In genomic region chr3:14405886-14406238, GRCh38 we compare ENCODE assay signal across 1 cellular context.
TF ChIP-seq lines count a peak whose summit lies in the region.

No MANE protein-coding gene starts in this region.

TF ChIP-seq in K562, 482 proteins besides CTCF, POLR2A, EP300 and RAD21 (continued from another document and continues in another):
- TF ChIP-seq, protein P1, sequence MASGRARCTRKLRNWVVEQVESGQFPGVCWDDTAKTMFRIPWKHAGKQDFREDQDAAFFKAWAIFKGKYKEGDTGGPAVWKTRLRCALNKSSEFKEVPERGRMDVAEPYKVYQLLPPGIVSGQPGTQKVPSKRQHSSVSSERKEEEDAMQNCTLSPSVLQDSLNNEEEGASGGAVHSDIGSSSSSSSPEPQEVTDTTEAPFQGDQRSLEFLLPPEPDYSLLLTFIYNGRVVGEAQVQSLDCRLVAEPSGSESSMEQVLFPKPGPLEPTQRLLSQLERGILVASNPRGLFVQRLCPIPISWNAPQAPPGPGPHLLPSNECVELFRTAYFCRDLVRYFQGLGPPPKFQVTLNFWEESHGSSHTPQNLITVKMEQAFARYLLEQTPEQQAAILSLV (tag; IDR thresholded peaks at IDR 0.05), result no peak
- 0 out of 2 replicates have a peak, but pooled peaks have one; percentile 32 for TF ChIP-seq ZFP91 (CRISPR knock-in tag; IDR thresholded peaks at IDR 0.05)
- TF ChIP-seq, protein P2, sequence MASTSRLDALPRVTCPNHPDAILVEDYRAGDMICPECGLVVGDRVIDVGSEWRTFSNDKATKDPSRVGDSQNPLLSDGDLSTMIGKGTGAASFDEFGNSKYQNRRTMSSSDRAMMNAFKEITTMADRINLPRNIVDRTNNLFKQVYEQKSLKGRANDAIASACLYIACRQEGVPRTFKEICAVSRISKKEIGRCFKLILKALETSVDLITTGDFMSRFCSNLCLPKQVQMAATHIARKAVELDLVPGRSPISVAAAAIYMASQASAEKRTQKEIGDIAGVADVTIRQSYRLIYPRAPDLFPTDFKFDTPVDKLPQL (IDR thresholded peaks at IDR 0.05; ENCODE audit: extremely low read depth, insufficient read length), result no peak
- no peak for TF ChIP-seq PHF21A (IDR thresholded peaks at IDR 0.05; ENCODE audit: borderline replicate concordance, low read depth)
- no peak for TF ChIP-seq CREB1 (IDR thresholded peaks at IDR 0.05)
- TF ChIP-seq CREB1 (CRISPR knock-in tag; IDR thresholded peaks at IDR 0.05), result no peak
- no peak for TF ChIP-seq SRSF3 (IDR thresholded peaks at IDR 0.05; ENCODE audit: insufficient read depth, low read length)
- TF ChIP-seq, protein P3, sequence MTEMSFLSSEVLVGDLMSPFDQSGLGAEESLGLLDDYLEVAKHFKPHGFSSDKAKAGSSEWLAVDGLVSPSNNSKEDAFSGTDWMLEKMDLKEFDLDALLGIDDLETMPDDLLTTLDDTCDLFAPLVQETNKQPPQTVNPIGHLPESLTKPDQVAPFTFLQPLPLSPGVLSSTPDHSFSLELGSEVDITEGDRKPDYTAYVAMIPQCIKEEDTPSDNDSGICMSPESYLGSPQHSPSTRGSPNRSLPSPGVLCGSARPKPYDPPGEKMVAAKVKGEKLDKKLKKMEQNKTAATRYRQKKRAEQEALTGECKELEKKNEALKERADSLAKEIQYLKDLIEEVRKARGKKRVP (CRISPR knock-in tag; IDR thresholded peaks at IDR 0.05), result no peak
- TF ChIP-seq ETV6 (IDR thresholded peaks at IDR 0.05; ENCODE audit: borderline replicate concordance in 1 of 2, low read depth in 2 of 2, low read length in 1 of 2), result no peak
- TF ChIP-seq ETV6 (CRISPR knock-in tag; IDR thresholded peaks at IDR 0.05; ENCODE audit: borderline replicate concordance), result no peak
- TF ChIP-seq UBTF (IDR thresholded peaks at IDR 0.05; ENCODE audit: borderline replicate concordance in 1 of 2, low read depth in 2 of 2, low read length in 2 of 2), result no peak
- TF ChIP-seq NFE2 (IDR thresholded peaks at IDR 0.05; ENCODE audit: low read depth), result no peak
- no peak for TF ChIP-seq E2F1 (CRISPR knock-in tag; IDR thresholded peaks at IDR 0.05)
- no peak for TF ChIP-seq SUPT5H (IDR thresholded peaks at IDR 0.05)
- TF ChIP-seq IRF2 (CRISPR knock-in tag; IDR thresholded peaks at IDR 0.05), result no peak
- no peak for TF ChIP-seq HNRNPLL (IDR thresholded peaks at IDR 0.05; ENCODE audit: low read depth, low read length, poor library complexity, severe bottlenecking)
- TF ChIP-seq MAX (CRISPR knock-in tag; IDR thresholded peaks at IDR 0.05), result peak; percentile 15; the same call in 1 of the 2 replicates
- 0 out of 2 replicates have a peak, but pooled peaks have one; percentile 4 for TF ChIP-seq RBFOX2 (IDR thresholded peaks at IDR 0.05; ENCODE audit: low read depth, low read length)
- TF ChIP-seq TCF3 (CRISPR knock-in tag; IDR thresholded peaks at IDR 0.05), result no peak
- TF ChIP-seq XRCC3 (IDR thresholded peaks at IDR 0.05), result no peak
- no peak for TF ChIP-seq NFRKB (IDR thresholded peaks at IDR 0.05; ENCODE audit: low read depth)
- no peak for TF ChIP-seq CCAR2 (IDR thresholded peaks at IDR 0.05; ENCODE audit: low read depth, low read length)
- TF ChIP-seq, protein P4, sequence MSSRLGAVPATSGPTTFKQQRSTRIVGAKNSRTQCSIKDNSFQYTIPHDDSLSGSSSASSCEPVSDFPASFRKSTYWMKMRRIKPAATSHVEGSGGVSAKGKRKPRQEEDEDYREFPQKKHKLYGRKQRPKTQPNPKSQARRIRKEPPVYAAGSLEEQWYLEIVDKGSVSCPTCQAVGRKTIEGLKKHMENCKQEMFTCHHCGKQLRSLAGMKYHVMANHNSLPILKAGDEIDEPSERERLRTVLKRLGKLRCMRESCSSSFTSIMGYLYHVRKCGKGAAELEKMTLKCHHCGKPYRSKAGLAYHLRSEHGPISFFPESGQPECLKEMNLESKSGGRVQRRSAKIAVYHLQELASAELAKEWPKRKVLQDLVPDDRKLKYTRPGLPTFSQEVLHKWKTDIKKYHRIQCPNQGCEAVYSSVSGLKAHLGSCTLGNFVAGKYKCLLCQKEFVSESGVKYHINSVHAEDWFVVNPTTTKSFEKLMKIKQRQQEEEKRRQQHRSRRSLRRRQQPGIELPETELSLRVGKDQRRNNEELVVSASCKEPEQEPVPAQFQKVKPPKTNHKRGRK (tag; IDR thresholded peaks at IDR 0.05), result no peak
- TF ChIP-seq ZNF431 (CRISPR knock-in tag; IDR thresholded peaks at IDR 0.05), result no peak
- no peak for TF ChIP-seq PHB2 (IDR thresholded peaks at IDR 0.05; ENCODE audit: low read depth)
- 0 out of 4 replicates have a peak, but pooled peaks of 1 of the 2 experiments have one; percentile 19 for TF ChIP-seq MAZ (CRISPR knock-in tag; conservative IDR thresholded peaks at IDR 0.05 in 1 of 2, IDR thresholded peaks at IDR 0.05 in 1 of 2)
- no peak for TF ChIP-seq NFYB (IDR thresholded peaks at IDR 0.05; ENCODE audit: extremely low read depth, insufficient read length)
- no peak for TF ChIP-seq MCM2 (IDR thresholded peaks at IDR 0.05; ENCODE audit: low read depth)
- TF ChIP-seq, protein P5, sequence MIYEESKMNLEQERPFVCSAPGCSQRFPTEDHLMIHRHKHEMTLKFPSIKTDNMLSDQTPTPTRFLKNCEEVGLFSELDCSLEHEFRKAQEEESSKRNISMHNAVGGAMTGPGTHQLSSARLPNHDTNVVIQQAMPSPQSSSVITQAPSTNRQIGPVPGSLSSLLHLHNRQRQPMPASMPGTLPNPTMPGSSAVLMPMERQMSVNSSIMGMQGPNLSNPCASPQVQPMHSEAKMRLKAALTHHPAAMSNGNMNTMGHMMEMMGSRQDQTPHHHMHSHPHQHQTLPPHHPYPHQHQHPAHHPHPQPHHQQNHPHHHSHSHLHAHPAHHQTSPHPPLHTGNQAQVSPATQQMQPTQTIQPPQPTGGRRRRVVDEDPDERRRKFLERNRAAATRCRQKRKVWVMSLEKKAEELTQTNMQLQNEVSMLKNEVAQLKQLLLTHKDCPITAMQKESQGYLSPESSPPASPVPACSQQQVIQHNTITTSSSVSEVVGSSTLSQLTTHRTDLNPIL (CRISPR knock-in tag; IDR thresholded peaks at IDR 0.05), result no peak
- TF ChIP-seq FOXA1 (IDR thresholded peaks at IDR 0.05; ENCODE audit: borderline replicate concordance), result no peak
- no peak for TF ChIP-seq ZBTB26 (CRISPR knock-in tag; IDR thresholded peaks at IDR 0.05)
- TF ChIP-seq, protein P6, sequence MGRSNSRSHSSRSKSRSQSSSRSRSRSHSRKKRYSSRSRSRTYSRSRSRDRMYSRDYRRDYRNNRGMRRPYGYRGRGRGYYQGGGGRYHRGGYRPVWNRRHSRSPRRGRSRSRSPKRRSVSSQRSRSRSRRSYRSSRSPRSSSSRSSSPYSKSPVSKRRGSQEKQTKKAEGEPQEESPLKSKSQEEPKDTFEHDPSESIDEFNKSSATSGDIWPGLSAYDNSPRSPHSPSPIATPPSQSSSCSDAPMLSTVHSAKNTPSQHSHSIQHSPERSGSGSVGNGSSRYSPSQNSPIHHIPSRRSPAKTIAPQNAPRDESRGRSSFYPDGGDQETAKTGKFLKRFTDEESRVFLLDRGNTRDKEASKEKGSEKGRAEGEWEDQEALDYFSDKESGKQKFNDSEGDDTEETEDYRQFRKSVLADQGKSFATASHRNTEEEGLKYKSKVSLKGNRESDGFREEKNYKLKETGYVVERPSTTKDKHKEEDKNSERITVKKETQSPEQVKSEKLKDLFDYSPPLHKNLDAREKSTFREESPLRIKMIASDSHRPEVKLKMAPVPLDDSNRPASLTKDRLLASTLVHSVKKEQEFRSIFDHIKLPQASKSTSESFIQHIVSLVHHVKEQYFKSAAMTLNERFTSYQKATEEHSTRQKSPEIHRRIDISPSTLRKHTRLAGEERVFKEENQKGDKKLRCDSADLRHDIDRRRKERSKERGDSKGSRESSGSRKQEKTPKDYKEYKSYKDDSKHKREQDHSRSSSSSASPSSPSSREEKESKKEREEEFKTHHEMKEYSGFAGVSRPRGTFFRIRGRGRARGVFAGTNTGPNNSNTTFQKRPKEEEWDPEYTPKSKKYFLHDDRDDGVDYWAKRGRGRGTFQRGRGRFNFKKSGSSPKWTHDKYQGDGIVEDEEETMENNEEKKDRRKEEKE (IDR thresholded peaks at IDR 0.05; ENCODE audit: borderline replicate concordance in 1 of 2, control insufficient read depth in 1 of 2, low read depth in 2 of 2, low read length in 1 of 2), result no peak
- TF ChIP-seq SRSF1 (IDR thresholded peaks at IDR 0.05; ENCODE audit: low read depth, low read length), result no peak
- TF ChIP-seq HNRNPK (IDR thresholded peaks at IDR 0.05; ENCODE audit: low read depth, low read length, poor library complexity, severe bottlenecking), result no peak
- TF ChIP-seq, protein P7, sequence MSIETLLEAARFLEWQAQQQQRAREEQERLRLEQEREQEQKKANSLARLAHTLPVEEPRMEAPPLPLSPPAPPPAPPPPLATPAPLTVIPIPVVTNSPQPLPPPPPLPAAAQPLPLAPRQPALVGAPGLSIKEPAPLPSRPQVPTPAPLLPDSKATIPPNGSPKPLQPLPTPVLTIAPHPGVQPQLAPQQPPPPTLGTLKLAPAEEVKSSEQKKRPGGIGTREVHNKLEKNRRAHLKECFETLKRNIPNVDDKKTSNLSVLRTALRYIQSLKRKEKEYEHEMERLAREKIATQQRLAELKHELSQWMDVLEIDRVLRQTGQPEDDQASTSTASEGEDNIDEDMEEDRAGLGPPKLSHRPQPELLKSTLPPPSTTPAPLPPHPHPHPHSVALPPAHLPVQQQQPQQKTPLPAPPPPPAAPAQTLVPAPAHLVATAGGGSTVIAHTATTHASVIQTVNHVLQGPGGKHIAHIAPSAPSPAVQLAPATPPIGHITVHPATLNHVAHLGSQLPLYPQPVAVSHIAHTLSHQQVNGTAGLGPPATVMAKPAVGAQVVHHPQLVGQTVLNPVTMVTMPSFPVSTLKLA (conservative IDR thresholded peaks at IDR 0.05), result no peak
- no peak for TF ChIP-seq ZEB2 (IDR thresholded peaks at IDR 0.05)
- no peak for TF ChIP-seq ZBTB49 (CRISPR knock-in tag; IDR thresholded peaks at IDR 0.05; ENCODE audit: borderline replicate concordance)
- TF ChIP-seq HOXB6 (CRISPR knock-in tag; IDR thresholded peaks at IDR 0.05; ENCODE audit: borderline replicate concordance), result no peak
- TF ChIP-seq ILF3 (IDR thresholded peaks at IDR 0.05; ENCODE audit: borderline replicate concordance), result no peak
- TF ChIP-seq CCNT2 (IDR thresholded peaks at IDR 0.05; ENCODE audit: borderline replicate concordance, extremely low read depth, insufficient read length, low read depth, low read length), result no peak
- no peak for TF ChIP-seq CAMTA2 (CRISPR knock-in tag; conservative IDR thresholded peaks at IDR 0.05)
- TF ChIP-seq PCBP1 (IDR thresholded peaks at IDR 0.05; ENCODE audit: low read depth, low read length, poor library complexity, severe bottlenecking), result no peak
